In genomic region chr18:12305930-12306629, GRCh38 we compare ENCODE assay signal across 12 cellular contexts. TPM values are rescaled to one million over a fixed set of nuclear protein-coding genes. Genes with fewer than 3 reads are reported as not detected.
A peak's percentile ranks its signal among the peaks of the same experiment; 100 is the strongest.
DNase-seq lines count a peak whose midpoint lies in the region; ATAC-seq, FAIRE-seq and TF ChIP-seq lines count a peak whose summit lies in the region.
"Had no signal": no experiment of that assay in that cellular context is flagged by ENCODE, and none has a peak within 500 bp of the region (broad histone marks: within the 10 kb centered on the region; RNA-seq: fewer than 3 reads in every experiment).

No MANE protein-coding gene starts in this region.

- no peak overlapping the region for H2AFZ ChIP-seq in ACC112 (ENCODE audit: low read length, unreplicated experiment)

- POLR2A ChIA-PET in naive thymus-derived CD8-positive, alpha-beta T cell (lab: Charles Lee): no interaction called here
- POLR2A ChIA-PET in HEK293T (lab: Yijun Ruan, JAX): no interaction called here

- peak overlapping the region; percentile 99 for H3K27ac Mint-ChIP-seq in HFFc6
- H3K27ac Mint-ChIP-seq in naive thymus-derived CD8-positive, alpha-beta T cell: no peak overlapping the region
- H3K27ac Mint-ChIP-seq: CD4-positive, alpha-beta T cell had no signal

- no peak for ATAC-seq in naive thymus-derived CD8-positive, alpha-beta T cell
- ATAC-seq: sciatic nerve had no signal

- H3K27me3 Mint-ChIP-seq in HFFc6 (ENCODE audit: insufficient read depth): peaks cover 17% of the 10 kb centered on the region
- peaks cover 19 to 57% (median 40%) of the 10 kb centered on the region in 5 donors for H3K27me3 Mint-ChIP-seq in naive thymus-derived CD8-positive, alpha-beta T cell

- H3K4me3 ChIP-seq in ACC112 (ENCODE audit: low read depth, low read length): peak overlapping the region; percentile 98
- H3K4me3 ChIP-seq in coronary artery: peak overlapping the region; percentile 95
- no peak overlapping the region for H3K4me3 ChIP-seq in small intestine (ENCODE audit: low read depth in 1 of 2, low read length in 2 of 2)

- peaks cover 45% of the 10 kb centered on the region for H3K79me2 ChIP-seq in ACC112 (ENCODE audit: control insufficient read depth, insufficient read depth, low read length, unreplicated experiment)

- peaks cover 26% of the 10 kb centered on the region for H3K36me3 Mint-ChIP-seq in HFFc6 (ENCODE audit: low read depth)
- peaks cover under 1 to 6% (median 5%) of the 10 kb centered on the region in 3 donors for H3K36me3 Mint-ChIP-seq in naive thymus-derived CD8-positive, alpha-beta T cell

- peaks cover 43% of the 10 kb centered on the region for H3K4me1 Mint-ChIP-seq in HFFc6 (ENCODE audit: low read depth)
- H3K4me1 Mint-ChIP-seq in naive thymus-derived CD8-positive, alpha-beta T cell: peaks cover 3 to 25% (median 15%) of the 10 kb centered on the region in 4 donors

- H3K9me3 Mint-ChIP-seq in HFFc6: peaks cover 12% of the 10 kb centered on the region; the same call in 1 of the 2 replicates
- peaks cover 0 to 12% (median 2%) of the 10 kb centered on the region in 9 donors for H3K9me3 Mint-ChIP-seq in naive thymus-derived CD8-positive, alpha-beta T cell
- H3K9me3 Mint-ChIP-seq: CD4-positive, alpha-beta T cell had no signal

- peaks cover 16% of the 10 kb centered on the region for H3K36me3 ChIP-seq in ACC112 (ENCODE audit: insufficient read depth, low read length)
- no peaks in the 10 kb centered on the region for H3K36me3 ChIP-seq in small intestine (ENCODE audit: control insufficient read depth in 2 of 2, insufficient read depth in 2 of 2, low read length in 2 of 2)

- peak overlapping the region; percentile 94 for H3K4me3 Mint-ChIP-seq in HFFc6
- H3K4me3 Mint-ChIP-seq in naive thymus-derived CD8-positive, alpha-beta T cell: peak overlapping the region in 6 of 10 donors; percentile 68 to 90 (median 78)

- H3K27ac ChIP-seq in ACC112 (ENCODE audit: low read depth, low read length) (no peak overlapping the region), coronary artery (peak overlapping the region in 1 of 2 donors; percentile 99), small intestine (ENCODE audit: low read depth in 1 of 2, low read length in 1 of 2) (no peak overlapping the region)

- CTCF ChIA-PET in HEK293T (lab: Yijun Ruan, JAX): no interaction called here

- no peak for DNase-seq in HFFc6
- peak; percentile 53 for DNase-seq in coronary artery (ENCODE audit: low spot score)
- DNase-seq in naive thymus-derived CD8-positive, alpha-beta T cell: no peak
- DNase-seq in iPS-NIHi7 (ENCODE audit: extremely low spot score): no peak
- DNase-seq in small intestine: no peak
- no peak for DNase-seq in HEK293T (ENCODE audit: extremely low spot score)
- DNase-seq in amniotic stem cell (lab: John Stamatoyannopoulos, UW): no peak
- DNase-seq: CD4-positive, alpha-beta T cell; MM.1S; NCI-H524 had no signal

- no peaks in the 10 kb centered on the region for H3K9me3 ChIP-seq in small intestine (ENCODE audit: control insufficient read depth, low read depth)

- no peaks in the 10 kb centered on the region for H3K27me3 ChIP-seq in ACC112 (ENCODE audit: insufficient read depth, low read length)
- H3K27me3 ChIP-seq in small intestine (ENCODE audit: control insufficient read depth in 2 of 2, insufficient read depth in 2 of 2, low read length in 2 of 2): peaks cover 0 to 8% of the 10 kb centered on the region in 2 donors

- no peak for TF ChIP-seq CTCF in HFFc6 (IDR thresholded peaks at IDR 0.05)
- TF ChIP-seq CTCF in coronary artery (IDR thresholded peaks at IDR 0.05): no peak

- FAIRE-seq in small intestine (lab: Jason Lieb, UNC): no peak

- WGBS in small intestine, 3 donors: 31 to 66% (median 39%) methylated on average over 25 of the region's 25 CpGs

- H3K4me1 ChIP-seq in ACC112 (ENCODE audit: control insufficient read depth, insufficient read depth, low read length, unreplicated experiment): peaks cover 22% of the 10 kb centered on the region
- peaks cover 0 to 2% of the 10 kb centered on the region in 2 donors for H3K4me1 ChIP-seq in small intestine (ENCODE audit: control insufficient read depth in 2 of 2, insufficient read depth in 1 of 2, low read depth in 1 of 2, low read length in 1 of 2)

TF ChIP-seq in HEK293T, 16 proteins besides CTCF, POLR2A, EP300 and RAD21:
- TF ChIP-seq FOXM1 (IDR thresholded peaks at IDR 0.05; ENCODE audit: borderline replicate concordance) (no peak), NFRKB (IDR thresholded peaks at IDR 0.05) (no peak), L3MBTL2 (conservative IDR thresholded peaks at IDR 0.05) (no peak), CTBP1 (IDR thresholded peaks at IDR 0.05; ENCODE audit: borderline replicate concordance) (no peak), FOXA1 (IDR thresholded peaks at IDR 0.05) (no peak), SUZ12 (IDR thresholded peaks at IDR 0.05) (no peak), TARDBP (IDR thresholded peaks at IDR 0.05) (no peak), ZNF384 (IDR thresholded peaks at IDR 0.05) (no peak)
TF ChIP-seq in HEK293T: peak in this region for 0.

RNA-seq across cellular contexts. Expression of gene TUBB6, which starts 2.0 kb away (rescaled TPM):
- 100 to 1,000 TPM; 434 to 602 (median 568) TPM for total RNA-seq in HFFc6 (2021; fragmentation: NEBNext Ultra II Directional; extraction: Animal tissue kit (Norgen Biotek cat#: 25700))
- total RNA-seq in naive thymus-derived CD8-positive, alpha-beta T cell: 1 to 10 TPM; 2.1 to 3.1 TPM
- 1 to 10 TPM in 2 of 3 donors, not detected in 1; 1.2 to 3.1 TPM for polyA plus RNA-seq in naive thymus-derived CD8-positive, alpha-beta T cell
- polyA plus RNA-seq in small intestine: 10 to 100 TPM; 11.9 to 56.4 (median 33.5) TPM

RNA-seq across cellular contexts. Expression of gene CIDEA, which starts 51.9 kb away (rescaled TPM):
- not detected for total RNA-seq in HFFc6 (2021; fragmentation: NEBNext Ultra II Directional; extraction: Animal tissue kit (Norgen Biotek cat#: 25700))
- total RNA-seq in naive thymus-derived CD8-positive, alpha-beta T cell: not detected
- polyA plus RNA-seq in naive thymus-derived CD8-positive, alpha-beta T cell: not detected
- 1 to 10 TPM in 2 of 3 donors, not detected in 1; 1.6 to 8.8 TPM for polyA plus RNA-seq in small intestine
- total RNA-seq: CD4-positive, alpha-beta T cell had no signal

Comparison
In these comparisons a context has a peak if more than half of its experiments do, and no peak if none do; other contexts are left out.
1. H3K4me3 ChIP-seq: peak in ACC112 (single experiment) and coronary artery (single experiment); none in small intestine (0 of 2).
2. RNA of gene TUBB6, which starts 2.0 kb away (total RNA-seq): 434 to 602 TPM in HFFc6; 2.1 to 3.1 TPM in naive thymus-derived CD8-positive, alpha-beta T cell; every median in the first group is over 100 times any median in the second.